Comparison of ENCODE assay signal across 1 cellular context in the genomic region with DNA sequence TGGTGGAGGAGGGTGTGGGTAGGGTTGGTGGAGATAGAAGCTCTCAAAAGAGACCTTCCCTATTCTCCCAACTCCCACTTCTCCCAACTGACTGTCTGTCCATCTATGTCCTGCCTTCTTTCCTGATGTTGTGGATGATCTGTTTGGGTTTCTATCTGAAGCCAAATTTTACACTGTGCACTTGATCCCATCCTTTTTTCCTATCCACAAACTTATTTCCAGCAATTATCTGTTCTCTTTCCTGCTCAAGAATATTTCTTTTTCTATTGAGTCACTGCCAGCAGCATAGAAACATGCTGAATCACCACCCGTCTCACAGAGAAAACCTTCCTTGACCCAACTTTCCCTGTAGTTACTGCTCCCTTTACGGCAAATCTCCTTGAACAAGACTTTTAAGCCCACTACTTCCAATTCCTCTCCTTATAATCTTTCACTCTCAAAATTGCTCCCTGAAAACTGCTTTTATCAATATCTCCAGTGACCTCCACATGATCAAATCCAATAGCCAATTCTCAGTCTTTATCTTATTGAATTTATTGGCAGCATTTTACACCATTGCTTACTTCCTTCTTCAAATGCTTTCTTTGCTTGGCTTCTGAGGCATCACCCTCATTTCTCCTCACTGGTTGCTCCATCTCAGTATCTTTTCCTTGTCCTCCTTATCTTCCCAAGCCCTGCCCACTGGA.
TF ChIP-seq lines count a peak whose summit lies in the region.

No MANE protein-coding gene starts in this region.

TF ChIP-seq in K562, 482 proteins besides CTCF, POLR2A, EP300 and RAD21 (continued from another document and continues in another):
- TF ChIP-seq, protein P1, sequence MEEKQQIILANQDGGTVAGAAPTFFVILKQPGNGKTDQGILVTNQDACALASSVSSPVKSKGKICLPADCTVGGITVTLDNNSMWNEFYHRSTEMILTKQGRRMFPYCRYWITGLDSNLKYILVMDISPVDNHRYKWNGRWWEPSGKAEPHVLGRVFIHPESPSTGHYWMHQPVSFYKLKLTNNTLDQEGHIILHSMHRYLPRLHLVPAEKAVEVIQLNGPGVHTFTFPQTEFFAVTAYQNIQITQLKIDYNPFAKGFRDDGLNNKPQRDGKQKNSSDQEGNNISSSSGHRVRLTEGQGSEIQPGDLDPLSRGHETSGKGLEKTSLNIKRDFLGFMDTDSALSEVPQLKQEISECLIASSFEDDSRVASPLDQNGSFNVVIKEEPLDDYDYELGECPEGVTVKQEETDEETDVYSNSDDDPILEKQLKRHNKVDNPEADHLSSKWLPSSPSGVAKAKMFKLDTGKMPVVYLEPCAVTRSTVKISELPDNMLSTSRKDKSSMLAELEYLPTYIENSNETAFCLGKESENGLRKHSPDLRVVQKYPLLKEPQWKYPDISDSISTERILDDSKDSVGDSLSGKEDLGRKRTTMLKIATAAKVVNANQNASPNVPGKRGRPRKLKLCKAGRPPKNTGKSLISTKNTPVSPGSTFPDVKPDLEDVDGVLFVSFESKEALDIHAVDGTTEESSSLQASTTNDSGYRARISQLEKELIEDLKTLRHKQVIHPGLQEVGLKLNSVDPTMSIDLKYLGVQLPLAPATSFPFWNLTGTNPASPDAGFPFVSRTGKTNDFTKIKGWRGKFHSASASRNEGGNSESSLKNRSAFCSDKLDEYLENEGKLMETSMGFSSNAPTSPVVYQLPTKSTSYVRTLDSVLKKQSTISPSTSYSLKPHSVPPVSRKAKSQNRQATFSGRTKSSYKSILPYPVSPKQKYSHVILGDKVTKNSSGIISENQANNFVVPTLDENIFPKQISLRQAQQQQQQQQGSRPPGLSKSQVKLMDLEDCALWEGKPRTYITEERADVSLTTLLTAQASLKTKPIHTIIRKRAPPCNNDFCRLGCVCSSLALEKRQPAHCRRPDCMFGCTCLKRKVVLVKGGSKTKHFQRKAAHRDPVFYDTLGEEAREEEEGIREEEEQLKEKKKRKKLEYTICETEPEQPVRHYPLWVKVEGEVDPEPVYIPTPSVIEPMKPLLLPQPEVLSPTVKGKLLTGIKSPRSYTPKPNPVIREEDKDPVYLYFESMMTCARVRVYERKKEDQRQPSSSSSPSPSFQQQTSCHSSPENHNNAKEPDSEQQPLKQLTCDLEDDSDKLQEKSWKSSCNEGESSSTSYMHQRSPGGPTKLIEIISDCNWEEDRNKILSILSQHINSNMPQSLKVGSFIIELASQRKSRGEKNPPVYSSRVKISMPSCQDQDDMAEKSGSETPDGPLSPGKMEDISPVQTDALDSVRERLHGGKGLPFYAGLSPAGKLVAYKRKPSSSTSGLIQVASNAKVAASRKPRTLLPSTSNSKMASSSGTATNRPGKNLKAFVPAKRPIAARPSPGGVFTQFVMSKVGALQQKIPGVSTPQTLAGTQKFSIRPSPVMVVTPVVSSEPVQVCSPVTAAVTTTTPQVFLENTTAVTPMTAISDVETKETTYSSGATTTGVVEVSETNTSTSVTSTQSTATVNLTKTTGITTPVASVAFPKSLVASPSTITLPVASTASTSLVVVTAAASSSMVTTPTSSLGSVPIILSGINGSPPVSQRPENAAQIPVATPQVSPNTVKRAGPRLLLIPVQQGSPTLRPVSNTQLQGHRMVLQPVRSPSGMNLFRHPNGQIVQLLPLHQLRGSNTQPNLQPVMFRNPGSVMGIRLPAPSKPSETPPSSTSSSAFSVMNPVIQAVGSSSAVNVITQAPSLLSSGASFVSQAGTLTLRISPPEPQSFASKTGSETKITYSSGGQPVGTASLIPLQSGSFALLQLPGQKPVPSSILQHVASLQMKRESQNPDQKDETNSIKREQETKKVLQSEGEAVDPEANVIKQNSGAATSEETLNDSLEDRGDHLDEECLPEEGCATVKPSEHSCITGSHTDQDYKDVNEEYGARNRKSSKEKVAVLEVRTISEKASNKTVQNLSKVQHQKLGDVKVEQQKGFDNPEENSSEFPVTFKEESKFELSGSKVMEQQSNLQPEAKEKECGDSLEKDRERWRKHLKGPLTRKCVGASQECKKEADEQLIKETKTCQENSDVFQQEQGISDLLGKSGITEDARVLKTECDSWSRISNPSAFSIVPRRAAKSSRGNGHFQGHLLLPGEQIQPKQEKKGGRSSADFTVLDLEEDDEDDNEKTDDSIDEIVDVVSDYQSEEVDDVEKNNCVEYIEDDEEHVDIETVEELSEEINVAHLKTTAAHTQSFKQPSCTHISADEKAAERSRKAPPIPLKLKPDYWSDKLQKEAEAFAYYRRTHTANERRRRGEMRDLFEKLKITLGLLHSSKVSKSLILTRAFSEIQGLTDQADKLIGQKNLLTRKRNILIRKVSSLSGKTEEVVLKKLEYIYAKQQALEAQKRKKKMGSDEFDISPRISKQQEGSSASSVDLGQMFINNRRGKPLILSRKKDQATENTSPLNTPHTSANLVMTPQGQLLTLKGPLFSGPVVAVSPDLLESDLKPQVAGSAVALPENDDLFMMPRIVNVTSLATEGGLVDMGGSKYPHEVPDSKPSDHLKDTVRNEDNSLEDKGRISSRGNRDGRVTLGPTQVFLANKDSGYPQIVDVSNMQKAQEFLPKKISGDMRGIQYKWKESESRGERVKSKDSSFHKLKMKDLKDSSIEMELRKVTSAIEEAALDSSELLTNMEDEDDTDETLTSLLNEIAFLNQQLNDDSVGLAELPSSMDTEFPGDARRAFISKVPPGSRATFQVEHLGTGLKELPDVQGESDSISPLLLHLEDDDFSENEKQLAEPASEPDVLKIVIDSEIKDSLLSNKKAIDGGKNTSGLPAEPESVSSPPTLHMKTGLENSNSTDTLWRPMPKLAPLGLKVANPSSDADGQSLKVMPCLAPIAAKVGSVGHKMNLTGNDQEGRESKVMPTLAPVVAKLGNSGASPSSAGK (IDR thresholded peaks at IDR 0.05) = no peak
- TF ChIP-seq, protein P2, sequence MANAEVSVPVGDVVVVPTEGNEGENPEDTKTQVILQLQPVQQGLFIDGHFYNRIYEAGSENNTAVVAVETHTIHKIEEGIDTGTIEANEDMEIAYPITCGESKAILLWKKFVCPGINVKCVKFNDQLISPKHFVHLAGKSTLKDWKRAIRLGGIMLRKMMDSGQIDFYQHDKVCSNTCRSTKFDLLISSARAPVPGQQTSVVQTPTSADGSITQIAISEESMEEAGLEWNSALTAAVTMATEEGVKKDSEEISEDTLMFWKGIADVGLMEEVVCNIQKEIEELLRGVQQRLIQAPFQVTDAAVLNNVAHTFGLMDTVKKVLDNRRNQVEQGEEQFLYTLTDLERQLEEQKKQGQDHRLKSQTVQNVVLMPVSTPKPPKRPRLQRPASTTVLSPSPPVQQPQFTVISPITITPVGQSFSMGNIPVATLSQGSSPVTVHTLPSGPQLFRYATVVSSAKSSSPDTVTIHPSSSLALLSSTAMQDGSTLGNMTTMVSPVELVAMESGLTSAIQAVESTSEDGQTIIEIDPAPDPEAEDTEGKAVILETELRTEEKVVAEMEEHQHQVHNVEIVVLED (CRISPR knock-in tag; IDR thresholded peaks at IDR 0.05) = no peak
- TF ChIP-seq RBM17 (IDR thresholded peaks at IDR 0.05; ENCODE audit: borderline replicate concordance, low read depth, low read length) = no peak
- peak; percentile 52; the same call in 1 of the 2 replicates for TF ChIP-seq ZBTB17 (CRISPR knock-in tag; IDR thresholded peaks at IDR 0.05)
- TF ChIP-seq NFIX (CRISPR knock-in tag; IDR thresholded peaks at IDR 0.05; ENCODE audit: low read depth) = no peak
- no peak for TF ChIP-seq TBP (optimal IDR thresholded peaks at IDR 0.05; ENCODE audit: low read depth, low read length)
- TF ChIP-seq, protein P3, sequence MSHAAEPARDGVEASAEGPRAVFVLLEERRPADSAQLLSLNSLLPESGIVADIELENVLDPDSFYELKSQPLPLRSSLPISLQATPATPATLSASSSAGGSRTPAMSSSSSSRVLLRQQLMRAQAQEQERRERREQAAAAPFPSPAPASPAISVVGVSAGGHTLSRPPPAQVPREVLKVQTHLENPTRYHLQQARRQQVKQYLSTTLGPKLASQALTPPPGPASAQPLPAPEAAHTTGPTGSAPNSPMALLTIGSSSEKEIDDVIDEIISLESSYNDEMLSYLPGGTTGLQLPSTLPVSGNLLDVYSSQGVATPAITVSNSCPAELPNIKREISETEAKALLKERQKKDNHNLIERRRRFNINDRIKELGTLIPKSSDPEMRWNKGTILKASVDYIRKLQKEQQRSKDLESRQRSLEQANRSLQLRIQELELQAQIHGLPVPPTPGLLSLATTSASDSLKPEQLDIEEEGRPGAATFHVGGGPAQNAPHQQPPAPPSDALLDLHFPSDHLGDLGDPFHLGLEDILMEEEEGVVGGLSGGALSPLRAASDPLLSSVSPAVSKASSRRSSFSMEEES (CRISPR knock-in tag; IDR thresholded peaks at IDR 0.05) = 0 out of 2 replicates have a peak, but pooled peaks have one; percentile 1
- no peak for TF ChIP-seq CEBPG (CRISPR knock-in tag; IDR thresholded peaks at IDR 0.05)
- peak; percentile 23 to 35; a peak in 2 of 4 replicates for TF ChIP-seq CEBPG (tag; conservative IDR thresholded peaks at IDR 0.05 in 1 of 2, IDR thresholded peaks at IDR 0.05 in 1 of 2)
- no peak for TF ChIP-seq TCFL5 (CRISPR knock-in tag; conservative IDR thresholded peaks at IDR 0.05)
- no peak; the same call in 1 of the 2 replicates for TF ChIP-seq FOXJ2 (tag; IDR thresholded peaks at IDR 0.05)
- TF ChIP-seq YBX1 (IDR thresholded peaks at IDR 0.05) = no peak
- TF ChIP-seq, protein P4, sequence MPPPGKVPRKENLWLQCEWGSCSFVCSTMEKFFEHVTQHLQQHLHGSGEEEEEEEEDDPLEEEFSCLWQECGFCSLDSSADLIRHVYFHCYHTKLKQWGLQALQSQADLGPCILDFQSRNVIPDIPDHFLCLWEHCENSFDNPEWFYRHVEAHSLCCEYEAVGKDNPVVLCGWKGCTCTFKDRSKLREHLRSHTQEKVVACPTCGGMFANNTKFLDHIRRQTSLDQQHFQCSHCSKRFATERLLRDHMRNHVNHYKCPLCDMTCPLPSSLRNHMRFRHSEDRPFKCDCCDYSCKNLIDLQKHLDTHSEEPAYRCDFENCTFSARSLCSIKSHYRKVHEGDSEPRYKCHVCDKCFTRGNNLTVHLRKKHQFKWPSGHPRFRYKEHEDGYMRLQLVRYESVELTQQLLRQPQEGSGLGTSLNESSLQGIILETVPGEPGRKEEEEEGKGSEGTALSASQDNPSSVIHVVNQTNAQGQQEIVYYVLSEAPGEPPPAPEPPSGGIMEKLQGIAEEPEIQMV (tag; conservative IDR thresholded peaks at IDR 0.05; ENCODE audit: low read depth) = peak; percentile 58; the same call in 1 of the 2 replicates
- TF ChIP-seq, protein P5, sequence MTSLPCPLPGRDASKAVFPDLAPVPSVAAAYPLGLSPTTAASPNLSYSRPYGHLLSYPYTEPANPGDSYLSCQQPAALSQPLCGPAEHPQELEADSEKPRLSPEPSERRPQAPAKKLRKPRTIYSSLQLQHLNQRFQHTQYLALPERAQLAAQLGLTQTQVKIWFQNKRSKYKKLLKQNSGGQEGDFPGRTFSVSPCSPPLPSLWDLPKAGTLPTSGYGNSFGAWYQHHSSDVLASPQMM (CRISPR knock-in tag; IDR thresholded peaks at IDR 0.05) = no peak
- TF ChIP-seq, protein P6, sequence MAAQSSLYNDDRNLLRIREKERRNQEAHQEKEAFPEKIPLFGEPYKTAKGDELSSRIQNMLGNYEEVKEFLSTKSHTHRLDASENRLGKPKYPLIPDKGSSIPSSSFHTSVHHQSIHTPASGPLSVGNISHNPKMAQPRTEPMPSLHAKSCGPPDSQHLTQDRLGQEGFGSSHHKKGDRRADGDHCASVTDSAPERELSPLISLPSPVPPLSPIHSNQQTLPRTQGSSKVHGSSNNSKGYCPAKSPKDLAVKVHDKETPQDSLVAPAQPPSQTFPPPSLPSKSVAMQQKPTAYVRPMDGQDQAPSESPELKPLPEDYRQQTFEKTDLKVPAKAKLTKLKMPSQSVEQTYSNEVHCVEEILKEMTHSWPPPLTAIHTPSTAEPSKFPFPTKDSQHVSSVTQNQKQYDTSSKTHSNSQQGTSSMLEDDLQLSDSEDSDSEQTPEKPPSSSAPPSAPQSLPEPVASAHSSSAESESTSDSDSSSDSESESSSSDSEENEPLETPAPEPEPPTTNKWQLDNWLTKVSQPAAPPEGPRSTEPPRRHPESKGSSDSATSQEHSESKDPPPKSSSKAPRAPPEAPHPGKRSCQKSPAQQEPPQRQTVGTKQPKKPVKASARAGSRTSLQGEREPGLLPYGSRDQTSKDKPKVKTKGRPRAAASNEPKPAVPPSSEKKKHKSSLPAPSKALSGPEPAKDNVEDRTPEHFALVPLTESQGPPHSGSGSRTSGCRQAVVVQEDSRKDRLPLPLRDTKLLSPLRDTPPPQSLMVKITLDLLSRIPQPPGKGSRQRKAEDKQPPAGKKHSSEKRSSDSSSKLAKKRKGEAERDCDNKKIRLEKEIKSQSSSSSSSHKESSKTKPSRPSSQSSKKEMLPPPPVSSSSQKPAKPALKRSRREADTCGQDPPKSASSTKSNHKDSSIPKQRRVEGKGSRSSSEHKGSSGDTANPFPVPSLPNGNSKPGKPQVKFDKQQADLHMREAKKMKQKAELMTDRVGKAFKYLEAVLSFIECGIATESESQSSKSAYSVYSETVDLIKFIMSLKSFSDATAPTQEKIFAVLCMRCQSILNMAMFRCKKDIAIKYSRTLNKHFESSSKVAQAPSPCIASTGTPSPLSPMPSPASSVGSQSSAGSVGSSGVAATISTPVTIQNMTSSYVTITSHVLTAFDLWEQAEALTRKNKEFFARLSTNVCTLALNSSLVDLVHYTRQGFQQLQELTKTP (IDR thresholded peaks at IDR 0.05; ENCODE audit: low read depth in 1 of 2, partially characterized antibody in 2 of 2) = peak in 1 of 2 experiments; percentile 17
- no peak for TF ChIP-seq POLR2AphosphoS5 (IDR thresholded peaks at IDR 0.05; ENCODE audit: control insufficient read depth, insufficient read depth, low read depth, low read length)
- no peak for TF ChIP-seq ZNF584 (CRISPR knock-in tag; IDR thresholded peaks at IDR 0.05; ENCODE audit: low read depth)
- TF ChIP-seq EP400 (IDR thresholded peaks at IDR 0.05) = 0 out of 2 replicates have a peak, but pooled peaks have one; percentile 36
- 0 out of 2 replicates have a peak, but pooled peaks have one; percentile 6 for TF ChIP-seq MYC (IDR thresholded peaks at IDR 0.05; ENCODE audit: low read depth, low read length)
- TF ChIP-seq MYC (CRISPR knock-in tag; IDR thresholded peaks at IDR 0.05; ENCODE audit: borderline replicate concordance, low read depth) = peak; percentile 58; the same call in 1 of the 2 replicates
- TF ChIP-seq GTF2A2 (tag; IDR thresholded peaks at IDR 0.05) = no peak
- no peak for TF ChIP-seq COPS2 (conservative IDR thresholded peaks at IDR 0.05)
- no peak for TF ChIP-seq ADNP (tag; IDR thresholded peaks at IDR 0.05)
- peak; percentile 53; the same call in 1 of the 2 replicates for TF ChIP-seq ARID1B (IDR thresholded peaks at IDR 0.05)
- TF ChIP-seq SMARCB1 (IDR thresholded peaks at IDR 0.05; ENCODE audit: insufficient read length, low read depth) = peak; percentile 74
- TF ChIP-seq, protein P7, sequence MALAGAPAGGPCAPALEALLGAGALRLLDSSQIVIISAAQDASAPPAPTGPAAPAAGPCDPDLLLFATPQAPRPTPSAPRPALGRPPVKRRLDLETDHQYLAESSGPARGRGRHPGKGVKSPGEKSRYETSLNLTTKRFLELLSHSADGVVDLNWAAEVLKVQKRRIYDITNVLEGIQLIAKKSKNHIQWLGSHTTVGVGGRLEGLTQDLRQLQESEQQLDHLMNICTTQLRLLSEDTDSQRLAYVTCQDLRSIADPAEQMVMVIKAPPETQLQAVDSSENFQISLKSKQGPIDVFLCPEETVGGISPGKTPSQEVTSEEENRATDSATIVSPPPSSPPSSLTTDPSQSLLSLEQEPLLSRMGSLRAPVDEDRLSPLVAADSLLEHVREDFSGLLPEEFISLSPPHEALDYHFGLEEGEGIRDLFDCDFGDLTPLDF (CRISPR knock-in tag; IDR thresholded peaks at IDR 0.05) = no peak
- 0 out of 2 replicates have a peak, but pooled peaks have one; percentile 10 for TF ChIP-seq ZNF324 (CRISPR knock-in tag; IDR thresholded peaks at IDR 0.05)
